Comparison of ENCODE assay signal across 21 cellular contexts in genomic region chr17:12768267-12768666, GRCh38. TPM values are rescaled to one million over a fixed set of nuclear protein-coding genes. Genes with fewer than 3 reads are reported as not detected.
A peak's percentile ranks its signal among the peaks of the same experiment; 100 is the strongest.
DNase-seq lines count a peak whose midpoint lies in the region; ATAC-seq and TF ChIP-seq lines count a peak whose summit lies in the region.
"Had no signal": no experiment of that assay in that cellular context is flagged by ENCODE, and none has a peak within 500 bp of the region (broad histone marks: within the 10 kb centered on the region; RNA-seq: fewer than 3 reads in every experiment).

No MANE protein-coding gene starts in this region.

- H3K4me3 ChIP-seq in heart right ventricle: no peak overlapping the region
- H3K4me3 ChIP-seq in left ventricle myocardium inferior: no peak overlapping the region
- H3K4me3 ChIP-seq in Caco-2 (ENCODE audit: low read depth, low read length): no peak overlapping the region
- H3K4me3 ChIP-seq in CD4-positive, alpha-beta memory T cell (ENCODE audit: low read length in 2 of 2): no peak overlapping the region
- H3K4me3 ChIP-seq: PC-9 had no signal

- no peak overlapping the region for H3K27ac Mint-ChIP-seq in Caco-2 (ENCODE audit: unreplicated experiment)
- H3K27ac Mint-ChIP-seq in CD4-positive, alpha-beta memory T cell: no peak overlapping the region
- H3K27ac Mint-ChIP-seq: CD8-positive, alpha-beta T cell; H9 had no signal

- ATAC-seq in heart right ventricle: peak in 6 of 8 donors; percentile 10 to 66 (median 38)
- no peak for ATAC-seq in GM19023 (IDR thresholded peaks at IDR 0.05; ENCODE audit: unreplicated experiment)
- ATAC-seq: CD8-positive, alpha-beta T cell had no signal

- no peaks in the 10 kb centered on the region for H3K9me3 Mint-ChIP-seq in Caco-2 (ENCODE audit: unreplicated experiment)
- peaks cover 0 to 5% (median 0%) of the 10 kb centered on the region in 8 donors for H3K9me3 Mint-ChIP-seq in CD4-positive, alpha-beta memory T cell
- H3K9me3 Mint-ChIP-seq: H9 had no signal

- no peaks in the 10 kb centered on the region for H3K4me1 Mint-ChIP-seq in Caco-2 (ENCODE audit: low read depth, unreplicated experiment)
- H3K4me1 Mint-ChIP-seq in CD4-positive, alpha-beta memory T cell: no peaks in the 10 kb centered on the region
- H3K4me1 Mint-ChIP-seq: H9 had no signal

- H3K4me1 ChIP-seq in heart right ventricle (peaks cover 0 to 13% (median 3%) of the 10 kb centered on the region in 9 donors), left ventricle myocardium inferior (peaks cover 13% of the 10 kb centered on the region), Caco-2 (no peaks in the 10 kb centered on the region)
- H3K4me1 ChIP-seq in CD4-positive, alpha-beta memory T cell (ENCODE audit: insufficient read depth, low read length): no peaks in the 10 kb centered on the region

- POLR2A ChIA-PET in Caco-2 (lab: Charles Lee): no interaction called here
- POLR2A ChIA-PET in CD4-positive, alpha-beta memory T cell (lab: Charles Lee; ENCODE audit: partially characterized antibody): no interaction called here

- peak in 1 of 2 donors; percentile 12 for DNase-seq in heart right ventricle
- no peak for DNase-seq in cardiac septum (ENCODE audit: low spot score)
- peak; percentile 36 for DNase-seq in NCI-H524 treated with DMSO at 0.1 percent for 48 hours (lab: John Stamatoyannopoulos, UW)
- DNase-seq in left ventricle myocardium inferior: no peak
- no peak for DNase-seq in Caco-2
- DNase-seq in CD4-positive, alpha-beta memory T cell: no peak
- DNase-seq: C1 segment of cervical spinal cord; CD8-positive, alpha-beta T cell; DMS153; DND-41; H9; KBM-7; MM.1S; NCI-H2029; NCI-H2227 treated with DMSO at 0.1 percent for 48 hours; NCI-H748 treated with DMSO at 0.1 percent for 48 hours; NK-92 treated with Interleukin-12 subunit alpha and Interleukin-12 subunit beta, amount 100 ng/mL, for 24 hours; PC-9; SHP77; T-helper 1 cell had no signal

- no TSS peak for BruUV-seq in Caco-2 (replicated peaks; lab: Mats Ljungman, UMichigan)

- peaks cover 4% of the 10 kb centered on the region for H3K27me3 Mint-ChIP-seq in Caco-2 (ENCODE audit: insufficient read depth, unreplicated experiment)
- peaks cover 0 to 3% of the 10 kb centered on the region in 2 donors for H3K27me3 Mint-ChIP-seq in CD4-positive, alpha-beta memory T cell

- no peaks in the 10 kb centered on the region for H3K27me3 ChIP-seq in heart right ventricle
- H3K27me3 ChIP-seq in left ventricle myocardium inferior (ENCODE audit: low read depth): no peaks in the 10 kb centered on the region
- no peaks in the 10 kb centered on the region for H3K27me3 ChIP-seq in Caco-2 (replicated peaks; ENCODE audit: control insufficient read depth, insufficient read depth, low read length)
- H3K27me3 ChIP-seq in CD4-positive, alpha-beta memory T cell (ENCODE audit: insufficient read depth, low read length): no peaks in the 10 kb centered on the region

- no peak overlapping the region for H3K4me3 Mint-ChIP-seq in Caco-2 (ENCODE audit: unreplicated experiment)
- H3K4me3 Mint-ChIP-seq in CD4-positive, alpha-beta memory T cell: no peak overlapping the region
- H3K4me3 Mint-ChIP-seq: CD8-positive, alpha-beta T cell; H9 had no signal

- WGBS in heart right ventricle, 2 donors: 51 to 56% methylated on average over 4 of the region's 4 CpGs

- H3K36me3 Mint-ChIP-seq in Caco-2 (ENCODE audit: insufficient read depth, unreplicated experiment): no peaks in the 10 kb centered on the region
- no peaks in the 10 kb centered on the region for H3K36me3 Mint-ChIP-seq in CD4-positive, alpha-beta memory T cell
- H3K36me3 Mint-ChIP-seq: CD8-positive, alpha-beta T cell had no signal

- TF ChIP-seq CTCF in heart right ventricle (IDR thresholded peaks at IDR 0.05) (no peak), left ventricle myocardium inferior (IDR thresholded peaks at IDR 0.05; ENCODE audit: borderline replicate concordance) (no peak), Caco-2 (IDR thresholded peaks at IDR 0.05; ENCODE audit: insufficient read depth in 1 of 2, low read depth in 1 of 2, low read length in 1 of 2, severe bottlenecking in 1 of 2, unreplicated experiment in 1 of 2) (no peak)

- CTCF ChIA-PET in Caco-2 (lab: Charles Lee): no interaction called here
- CTCF ChIA-PET in CD4-positive, alpha-beta memory T cell (lab: Charles Lee; ENCODE audit: partially characterized antibody): no interaction called here

- peaks cover 0 to 12% (median 0%) of the 10 kb centered on the region in 9 donors for H3K36me3 ChIP-seq in heart right ventricle
- H3K36me3 ChIP-seq in left ventricle myocardium inferior: peaks cover 7% of the 10 kb centered on the region
- H3K36me3 ChIP-seq in Caco-2 (ENCODE audit: control insufficient read depth, insufficient read depth, low read length): no peaks in the 10 kb centered on the region
- no peaks in the 10 kb centered on the region for H3K36me3 ChIP-seq in CD4-positive, alpha-beta memory T cell (ENCODE audit: insufficient read depth, low read length)

- intact Hi-C loops in heart right ventricle (cut with DNase I) (loop anchor here in 2 of 10 donors (10.0 kb wide), 2 partner anchors 217 to 513 kb away; no protein-coding TSS in a partner anchor), cardiac septum (cut with DNase I) (loop anchor here (10.0 kb wide), 1 partner anchor 217 kb away; no protein-coding TSS in a partner anchor), left ventricle myocardium inferior (cut with micrococcal nuclease) (no loop called here), Caco-2 (cut with micrococcal nuclease; ENCODE audit: unreplicated experiment) (loop anchor here (10.0 kb wide), 1 partner anchor 433 kb away; no protein-coding TSS in a partner anchor)
- intact Hi-C loops in CD4-positive, alpha-beta memory T cell (cut with micrococcal nuclease): no loop called here

- H3K27ac ChIP-seq in heart right ventricle (peak overlapping the region in 3 of 10 donors; percentile 20 to 51 (median 50)), left ventricle myocardium inferior (replicated peaks) (peak overlapping the region; percentile 20)
- no peak overlapping the region for H3K27ac ChIP-seq in CD4-positive, alpha-beta memory T cell (ENCODE audit: low read depth, low read length)
- H3K27ac ChIP-seq: PC-9 had no signal

- no peaks in the 10 kb centered on the region for H3K9me3 ChIP-seq in heart right ventricle
- no peaks in the 10 kb centered on the region for H3K9me3 ChIP-seq in left ventricle myocardium inferior (replicated peaks)
- H3K9me3 ChIP-seq in Caco-2: no peaks in the 10 kb centered on the region
- H3K9me3 ChIP-seq in CD4-positive, alpha-beta memory T cell (ENCODE audit: control insufficient read depth in 1 of 2, low read length in 2 of 2): no peaks in the 10 kb centered on the region

RNA-seq across cellular contexts. Expression of gene ARHGAP44, which starts 21.0 kb away (rescaled TPM):
- total RNA-seq in heart right ventricle (10 to 100 TPM in 1 of 10 donors, 1 to 10 TPM in 9; 6.1 to 10.6 (median 8.7) TPM), cardiac septum (8.3 TPM), left ventricle myocardium inferior (7.2 TPM), Caco-2 (2022) (3.3 and 4.5 TPM in 2 replicates)
- 1 to 10 TPM; 4.0 to 4.2 TPM for polyA plus RNA-seq in heart right ventricle
- not detected for total RNA-seq in CD4-positive, alpha-beta memory T cell
- polyA plus RNA-seq in CD4-positive, alpha-beta memory T cell: under 1 TPM in 1 of 2 donors, not detected in 1; 0.07 TPM
- total RNA-seq: CD8-positive, alpha-beta T cell; PC-9 had no signal

Comparison
In these comparisons a context has a peak if more than half of its experiments do, and no peak if none do; other contexts are left out.
1. intact Hi-C loops: an anchor here in cardiac septum (10.0 kb wide) and Caco-2 (10.0 kb wide); none called in left ventricle myocardium inferior and CD4-positive, alpha-beta memory T cell.